ENCODE assay signal across 15 cellular contexts in genomic region chr19:38304352-38304865, GRCh38. TPM values are rescaled to one million over a fixed set of nuclear protein-coding genes. Genes with fewer than 3 reads are reported as not detected.
DNase-seq lines count a peak whose midpoint lies in the region; ATAC-seq, FAIRE-seq and TF ChIP-seq lines count a peak whose summit lies in the region.
"Had no signal": no experiment of that assay in that cellular context is flagged by ENCODE, and none has a peak within 500 bp of the region (broad histone marks: within the 10 kb centered on the region; RNA-seq: fewer than 3 reads in every experiment).

No MANE protein-coding gene starts in this region.

- DNase-seq in H1 (ENCODE audit: low read depth in 1 of 2, low spot score in 2 of 2) (peak in 1 of 2 experiments; percentile 64), left colon (peak in 1 of 2 donors; percentile 53), NCI-H345 (lab: John Stamatoyannopoulos, UW) (no peak), D341Med (ENCODE audit: low spot score) (no peak), testis (no peak), frontal cortex (ENCODE audit: low spot score in 2 of 2) (no peak)
- DNase-seq: NCI-H1417 treated with DMSO at 0.1 percent for 48 hours had no signal

- TF ChIP-seq CTCF in H1 (IDR thresholded peaks at IDR 0.05; ENCODE audit: control extremely low read depth in 1 of 3, insufficient read depth in 1 of 3, low read depth in 1 of 3, low read length in 3 of 3): no peak
- TF ChIP-seq CTCF in testis (IDR thresholded peaks at IDR 0.05): no peak

- H3K23me2 ChIP-seq in H1 (ENCODE audit: low read depth, low read length): 0 out of 2 replicates have a peak, but pooled peaks cover 4% of the 10 kb centered on the region

- H3K4me1 ChIP-seq in H1 (replicated peaks in 1 of 4; ENCODE audit: control insufficient read depth in 3 of 4, insufficient read depth in 4 of 4, low read length in 3 of 4) (peaks cover 2 to 14% (median 6%) of the 10 kb centered on the region in 4 experiments; a peak in 6 of 7 replicates), testis (no peaks in the 10 kb centered on the region)
- H3K4me1 ChIP-seq: BLaER1 had no signal

- H3K56ac ChIP-seq in H1 (replicated peaks; ENCODE audit: insufficient read length, low read depth, low read length): no peak overlapping the region

- H4K5ac ChIP-seq in H1 (ENCODE audit: insufficient read length, low read depth, low read length): no peak overlapping the region

- peaks cover 4 to 10% of the 10 kb centered on the region in 2 experiments for H4K20me1 ChIP-seq in H1 (replicated peaks in 1 of 2; ENCODE audit: control insufficient read depth in 1 of 2, insufficient read depth in 2 of 2, low read length in 2 of 2)
- H4K20me1 ChIP-seq: BLaER1 had no signal

- H3K36me3 ChIP-seq in H1 (ENCODE audit: control insufficient read depth in 2 of 4, insufficient read depth in 4 of 4, low read length in 3 of 4) (peaks cover 0 to 18% (median 9%) of the 10 kb centered on the region in 4 experiments; a peak in 5 of 8 replicates), testis (ENCODE audit: low read depth, missing control alignments) (no peaks in the 10 kb centered on the region)

- H3K9me3 Mint-ChIP-seq in stimulated activated memory B cell treated with anti-CD40 and anti-IgM and Interleukin-4, amounts not matched to agents 10 μg/mL and 1 μg/mL and 100 μg/mL, for 72 hours: no peaks in the 10 kb centered on the region
- H3K9me3 Mint-ChIP-seq: activated T-helper 1 cell treated with anti-CD3 and anti-CD28 coated beads, Interleukin-12 subunit alpha, Interleukin-12 subunit beta, Interleukin-2, Interleukin-4 antibody, amounts not matched to agents 30 ng/mL and 10 ng/mL and 1 ng/mL, durations not matched to agents 14 hours and 24 hours and 36 hours had no signal

- no peak overlapping the region; the same call in 1 of the 2 replicates for H2AFZ ChIP-seq in H1 (ENCODE audit: low read length)

- H3K79me2 ChIP-seq in H1 (ENCODE audit: control insufficient read depth in 1 of 2, insufficient read depth in 2 of 2, low read length in 2 of 2): no peaks in the 10 kb centered on the region

- intact Hi-C loops in left colon (cut with DNase I, micrococcal nuclease): no loop called here
- intact Hi-C loops in testis (cut with DNase I; ENCODE audit: low total_unique reads): no loop called here

- H4K91ac ChIP-seq in H1 (replicated peaks; ENCODE audit: insufficient read length, low read length): peak overlapping the region; percentile 68

- H3K36me3 Mint-ChIP-seq in stimulated activated memory B cell treated with anti-CD40 and anti-IgM and Interleukin-4, amounts not matched to agents 10 μg/mL and 1 μg/mL and 100 μg/mL, for 72 hours: peaks cover 46% of the 10 kb centered on the region

- H2BK120ac ChIP-seq in H1 (replicated peaks; ENCODE audit: low read depth, low read length): no peak overlapping the region

- peak overlapping the region; percentile 34; the same call in 1 of the 2 replicates for H3K18ac ChIP-seq in H1 (ENCODE audit: extremely low read depth, low read length)

- H3K4me3 Mint-ChIP-seq in stimulated activated memory B cell treated with anti-CD40 and anti-IgM and Interleukin-4, amounts not matched to agents 10 μg/mL and 1 μg/mL and 100 μg/mL, for 72 hours: no peak overlapping the region
- H3K4me3 Mint-ChIP-seq: activated T-helper 1 cell treated with anti-CD3 and anti-CD28 coated beads, Interleukin-12 subunit alpha, Interleukin-12 subunit beta, Interleukin-2, Interleukin-4 antibody, amounts not matched to agents 30 ng/mL and 10 ng/mL and 1 ng/mL, durations not matched to agents 14 hours and 24 hours and 36 hours had no signal

- H3K4me2 ChIP-seq in H1 (ENCODE audit: insufficient read depth in 1 of 2, low read depth in 2 of 2, low read length in 2 of 2): peak overlapping the region; percentile 82 to 90
- H3K4me2 ChIP-seq: BLaER1 had no signal

- H3K4me3 ChIP-seq in H1 (ENCODE audit: extremely low read depth in 1 of 4, insufficient read depth in 2 of 4, low read depth in 3 of 4, low read length in 4 of 4): peak overlapping the region; percentile 29 to 59 (median 50)
- H3K4me3 ChIP-seq in testis: peak overlapping the region in 1 of 2 donors; percentile 36
- H3K4me3 ChIP-seq: BLaER1, SK-N-MC had no signal

- peak overlapping the region; percentile 81 for H4K8ac ChIP-seq in H1 (ENCODE audit: extremely low read depth, insufficient read depth, low read length)

- H3K27me3 ChIP-seq in H1 (replicated peaks in 1 of 4; ENCODE audit: control insufficient read depth in 3 of 4, extremely low read depth in 1 of 4, insufficient read depth in 3 of 4, low read length in 3 of 4): no peaks in the 10 kb centered on the region; a peak in 2 of 7 replicates
- H3K27me3 ChIP-seq in testis: no peaks in the 10 kb centered on the region
- H3K27me3 ChIP-seq: BLaER1 had no signal

- H2BK20ac ChIP-seq in H1 (ENCODE audit: low read length): no peak overlapping the region

- TF ChIP-seq POLR2A in H1 (IDR thresholded peaks at IDR 0.05; ENCODE audit: control extremely low read depth in 1 of 2, low read depth in 2 of 2, low read length in 2 of 2): no peak
- no peak for TF ChIP-seq POLR2A in testis (IDR thresholded peaks at IDR 0.05)

- peak overlapping the region in 2 of 4 experiments; percentile 16 to 33; a peak in 3 of 7 replicates for H3K9ac ChIP-seq in H1 (replicated peaks in 1 of 4; ENCODE audit: extremely low read depth in 1 of 4, low read depth in 3 of 4, low read length in 3 of 4)
- H3K9ac ChIP-seq: BLaER1 had no signal

- peak; percentile 27 for ATAC-seq in left colon
- ATAC-seq in stimulated activated memory B cell treated with anti-CD40 and anti-IgM and Interleukin-4, amounts not matched to agents 10 μg/mL and 1 μg/mL and 100 μg/mL, for 72 hours: peak; percentile 18

- no peak overlapping the region for H2BK15ac ChIP-seq in H1 (ENCODE audit: low read length)

- no peak overlapping the region for H3K14ac ChIP-seq in H1 (ENCODE audit: insufficient read length)

- H3K9me3 ChIP-seq in H1 (ENCODE audit: insufficient read depth in 2 of 2, low read depth in 1 of 2, low read length in 1 of 2): no peaks in the 10 kb centered on the region
- H3K9me3 ChIP-seq in testis: no peaks in the 10 kb centered on the region
- H3K9me3 ChIP-seq: BLaER1 had no signal

- TF ChIP-seq RAD21 in Ishikawa (IDR thresholded peaks at IDR 0.05; ENCODE audit: low read depth) (no peak), H1 (IDR thresholded peaks at IDR 0.05 in 1 of 2, conservative IDR thresholded peaks at IDR 0.05 in 1 of 2; ENCODE audit: low read depth in 2 of 2, low read length in 2 of 2) (no peak)

- H3K23ac ChIP-seq in H1 (ENCODE audit: insufficient read length): no peak overlapping the region

- peak overlapping the region; percentile 90 for H2BK5ac ChIP-seq in H1 (ENCODE audit: low read depth, low read length)

- H3K27ac Mint-ChIP-seq in stimulated activated memory B cell treated with anti-CD40 and anti-IgM and Interleukin-4, amounts not matched to agents 10 μg/mL and 1 μg/mL and 100 μg/mL, for 72 hours: no peak overlapping the region
- H3K27ac Mint-ChIP-seq: activated T-helper 1 cell treated with anti-CD3 and anti-CD28 coated beads, Interleukin-12 subunit alpha, Interleukin-12 subunit beta, Interleukin-2, Interleukin-4 antibody, amounts not matched to agents 30 ng/mL and 10 ng/mL and 1 ng/mL, durations not matched to agents 14 hours and 24 hours and 36 hours had no signal

- no peak overlapping the region for H3K4ac ChIP-seq in H1 (replicated peaks; ENCODE audit: insufficient read length, low read depth, low read length)

- CTCF ChIA-PET in H1 (lab: Charles Lee; ENCODE audit: partially characterized antibody): interaction anchor here (0.8 to 2.8 kb wide), 14 partner anchors 9 to 169 kb away, joined by 3 to 13 read pairs (median 4); partner anchors contain the start of genes CATSPERG and KCNK6

- H3K27ac ChIP-seq in H1 (ENCODE audit: low read depth, low read length) (0 out of 2 replicates have a peak overlapping the region, but pooled peaks have one; percentile 37), testis (no peak overlapping the region)
- H3K27ac ChIP-seq: BLaER1, SK-N-MC had no signal

- peak overlapping the region; percentile 77; the same call in 1 of the 2 replicates for H2BK12ac ChIP-seq in H1 (ENCODE audit: low read depth, low read length)

- 8% methylated on average over 23 of the region's 27 CpGs; no CpG with 5 or more reads in 1 of the 2 experiments for WGBS in H1 (ENCODE audit: extremely low coverage in 1 of 2, insufficient coverage in 1 of 2, insufficient read length in 1 of 2, insufficient replicate concordance in 2 of 2, low coverage in 1 of 2, low lambda C conversion rate in 2 of 2, missing lambda C conversion rate in 1 of 2), 2 experiments
- 68 to 71% methylated on average over 9 to 17 of the region's 27 CpGs for WGBS in testis, 2 donors

- TF ChIP-seq EP300 in Ishikawa (IDR thresholded peaks at IDR 0.05; ENCODE audit: borderline replicate concordance) (no peak), H1 (IDR thresholded peaks at IDR 0.05; ENCODE audit: borderline replicate concordance in 1 of 2, low read depth in 2 of 2, low read length in 2 of 2) (no peak)

- FAIRE-seq in H1 (lab: Jason Lieb, UNC) (no peak), frontal cortex (lab: Jason Lieb, UNC) (no peak)
- FAIRE-seq: islet of Langerhans had no signal

- POLR2A ChIA-PET in H1 (lab: Charles Lee; ENCODE audit: partially characterized antibody): interaction anchor here (0.6 to 5.0 kb wide), 19 partner anchors 10 to 96 kb away, joined by 3 to 34 read pairs (median 4); partner anchors contain the start of genes CATSPERG, GGN, KCNK6 and PPP1R14A

- H3K79me1 ChIP-seq in H1 (ENCODE audit: low read depth, low read length): no peaks in the 10 kb centered on the region; the same call in 1 of the 2 replicates

- peaks cover 10% of the 10 kb centered on the region for H3K4me1 Mint-ChIP-seq in stimulated activated memory B cell treated with anti-CD40 and anti-IgM and Interleukin-4, amounts not matched to agents 10 μg/mL and 1 μg/mL and 100 μg/mL, for 72 hours

- no peak overlapping the region for H2AK5ac ChIP-seq in H1 (ENCODE audit: low read depth, low read length)

- no peaks in the 10 kb centered on the region for H3K27me3 Mint-ChIP-seq in stimulated activated memory B cell treated with anti-CD40 and anti-IgM and Interleukin-4, amounts not matched to agents 10 μg/mL and 1 μg/mL and 100 μg/mL, for 72 hours

RNA-seq across cellular contexts. Expression of gene C19orf33, which starts 0.4 kb away (rescaled TPM):
- total RNA-seq in H1 (2021; fragmentation: NEBNext Ultra II Directional; extraction: Animal tissue kit (Norgen Biotek cat#: 25700)): 4.4 and 6.0 TPM in 2 replicates
- polyA plus RNA-seq in H1 (2011; rRNA removed) (36.0 and 44.3 TPM in 2 replicates), testis (ENCODE audit: insufficient read depth, low read depth, low replicate concordance) (7.9 TPM)
- polyA plus RNA-seq in H1 (2011; cell fraction: cytosol; rRNA removed): 32.9 TPM
- polyA plus RNA-seq in H1 (2011; cell fraction: nucleus; rRNA removed): 24.1 TPM
- polyA plus RNA-seq in H1 (2012, experiment 1 of 2): 11.6 to 31.5 TPM (median 25.3 TPM) in 4 replicates
- polyA plus RNA-seq in H1 (2012, experiment 2 of 2): 16.5 TPM
- 14.7 TPM for polyA plus RNA-seq in H1 (2013, experiment 1 of 2)
- polyA plus RNA-seq in H1 (2013, experiment 2 of 2): 15.8 TPM
- polyA minus RNA-seq in H1 (2011; rRNA and poly(A)+ RNA removed): 0.82 and 2.2 TPM in 2 replicates
- 4.8 TPM for polyA minus RNA-seq in H1 (2011; cell fraction: cytosol; rRNA and poly(A)+ RNA removed)
- 7.6 TPM for polyA minus RNA-seq in H1 (2011; cell fraction: nucleus; rRNA and poly(A)+ RNA removed)
- total RNA-seq in left colon (100 to 1,000 TPM; 276 to 333 TPM), testis (1 to 10 TPM; 1.1 to 1.7 TPM), frontal cortex (0.82 TPM)
- total RNA-seq: activated T-helper 1 cell treated with anti-CD3 and anti-CD28 coated beads, Interleukin-12 subunit alpha, Interleukin-12 subunit beta, Interleukin-2, Interleukin-4 antibody, amounts not matched to agents 30 ng/mL and 10 ng/mL and 1 ng/mL, durations not matched to agents 14 hours and 24 hours and 36 hours; G401 had no signal
- polyA plus RNA-seq: neural cell had no signal

RNA-seq across cellular contexts. Expression of gene YIF1B, which starts 11.3 kb away (rescaled TPM):
- 89.6 and 94.3 TPM in 2 replicates for total RNA-seq in H1 (2021; fragmentation: NEBNext Ultra II Directional; extraction: Animal tissue kit (Norgen Biotek cat#: 25700))
- polyA plus RNA-seq in H1 (2011; rRNA removed) (305 and 441 TPM in 2 replicates), testis (ENCODE audit: insufficient read depth, low read depth, low replicate concordance) (52.1 TPM)
- polyA plus RNA-seq in H1 (2011; cell fraction: cytosol; rRNA removed): 247 TPM
- 210 TPM for polyA plus RNA-seq in H1 (2011; cell fraction: nucleus; rRNA removed)
- polyA plus RNA-seq in H1 (2012, experiment 1 of 2): 79.2 to 125 TPM (median 115 TPM) in 4 replicates
- 162 TPM for polyA plus RNA-seq in H1 (2012, experiment 2 of 2)
- polyA plus RNA-seq in H1 (2013, experiment 1 of 2): 131 TPM
- 143 TPM for polyA plus RNA-seq in H1 (2013, experiment 2 of 2)
- 72.3 and 89.1 TPM in 2 replicates for polyA minus RNA-seq in H1 (2011; rRNA and poly(A)+ RNA removed)
- 69.9 TPM for polyA minus RNA-seq in H1 (2011; cell fraction: cytosol; rRNA and poly(A)+ RNA removed)
- 41.8 TPM for polyA minus RNA-seq in H1 (2011; cell fraction: nucleus; rRNA and poly(A)+ RNA removed)
- total RNA-seq in left colon (10 to 100 TPM; 24.1 to 27.6 TPM), testis (10 to 100 TPM; 63.5 to 63.7 TPM), frontal cortex (32.6 TPM)

RNA-seq across cellular contexts. Expression of gene KCNK6, which starts 15.2 kb away (rescaled TPM):
- 13.3 and 14.1 TPM in 2 replicates for total RNA-seq in H1 (2021; fragmentation: NEBNext Ultra II Directional; extraction: Animal tissue kit (Norgen Biotek cat#: 25700))
- polyA plus RNA-seq in H1 (2011; rRNA removed) (10.6 TPM in 2 replicates), testis (ENCODE audit: insufficient read depth, low read depth, low replicate concordance) (3.4 TPM)
- polyA plus RNA-seq in H1 (2011; cell fraction: cytosol; rRNA removed): 10.2 TPM
- polyA plus RNA-seq in H1 (2011; cell fraction: nucleus; rRNA removed): 16.6 TPM
- polyA plus RNA-seq in H1 (2012, experiment 1 of 2): 12.4 to 15.5 TPM (median 13.6 TPM) in 4 replicates
- 6.3 TPM for polyA plus RNA-seq in H1 (2012, experiment 2 of 2)
- polyA plus RNA-seq in H1 (2013, experiment 1 of 2): 17.4 TPM
- 18.2 TPM for polyA plus RNA-seq in H1 (2013, experiment 2 of 2)
- 7.4 and 8.1 TPM in 2 replicates for polyA minus RNA-seq in H1 (2011; rRNA and poly(A)+ RNA removed)
- 6.5 TPM for polyA minus RNA-seq in H1 (2011; cell fraction: cytosol; rRNA and poly(A)+ RNA removed)
- polyA minus RNA-seq in H1 (2011; cell fraction: nucleus; rRNA and poly(A)+ RNA removed): 11.0 TPM
- total RNA-seq in left colon (10 to 100 TPM; 27.2 to 32.7 TPM), testis (1 to 10 TPM; 2.3 to 3.5 TPM), frontal cortex (0.41 TPM)
- polyA plus RNA-seq: neural cell had no signal

RNA-seq across cellular contexts. Expression of gene CATSPERG, which starts 31.2 kb away (rescaled TPM):
- 2.8 and 3.1 TPM in 2 replicates for total RNA-seq in H1 (2021; fragmentation: NEBNext Ultra II Directional; extraction: Animal tissue kit (Norgen Biotek cat#: 25700))
- 1.4 and 2.6 TPM in 2 replicates for polyA plus RNA-seq in H1 (2011; rRNA removed)
- polyA plus RNA-seq in H1 (2011; cell fraction: cytosol; rRNA removed): 1.9 TPM
- polyA plus RNA-seq in H1 (2011; cell fraction: nucleus; rRNA removed): 5.8 TPM
- polyA plus RNA-seq in H1 (2012, experiment 1 of 2): 0.83 to 2.1 TPM (median 1.4 TPM) in 4 replicates
- polyA plus RNA-seq in H1 (2012, experiment 2 of 2): 0.98 TPM
- polyA plus RNA-seq in H1 (2013, experiment 1 of 2): 0.79 TPM
- polyA plus RNA-seq in H1 (2013, experiment 2 of 2): 0.68 TPM
- 3.8 and 4.3 TPM in 2 replicates for polyA minus RNA-seq in H1 (2011; rRNA and poly(A)+ RNA removed)
- polyA minus RNA-seq in H1 (2011; cell fraction: cytosol; rRNA and poly(A)+ RNA removed): 1.5 TPM
- 8.6 TPM for polyA minus RNA-seq in H1 (2011; cell fraction: nucleus; rRNA and poly(A)+ RNA removed)
- 1 to 10 TPM; 6.7 to 8.5 TPM for total RNA-seq in left colon
- total RNA-seq in testis: 10 to 100 TPM; 56.3 to 84.0 TPM
- polyA plus RNA-seq in testis (ENCODE audit: insufficient read depth, low read depth, low replicate concordance): 141 TPM
- total RNA-seq in frontal cortex: 4.9 TPM

RNA-seq across cellular contexts. Expression of gene SPINT2, which starts 40.0 kb away (rescaled TPM):
- total RNA-seq in H1 (2021; fragmentation: NEBNext Ultra II Directional; extraction: Animal tissue kit (Norgen Biotek cat#: 25700)): 296 and 303 TPM in 2 replicates
- polyA plus RNA-seq in H1 (2011; rRNA removed) (294 and 376 TPM in 2 replicates), testis (ENCODE audit: insufficient read depth, low read depth, low replicate concordance) (480 TPM)
- 293 TPM for polyA plus RNA-seq in H1 (2011; cell fraction: cytosol; rRNA removed)
- polyA plus RNA-seq in H1 (2011; cell fraction: nucleus; rRNA removed): 296 TPM
- polyA plus RNA-seq in H1 (2012, experiment 1 of 2): 239 to 303 TPM (median 281 TPM) in 4 replicates
- 299 TPM for polyA plus RNA-seq in H1 (2012, experiment 2 of 2)
- 265 TPM for polyA plus RNA-seq in H1 (2013, experiment 1 of 2)
- 292 TPM for polyA plus RNA-seq in H1 (2013, experiment 2 of 2)
- 139 and 147 TPM in 2 replicates for polyA minus RNA-seq in H1 (2011; rRNA and poly(A)+ RNA removed)
- 139 TPM for polyA minus RNA-seq in H1 (2011; cell fraction: cytosol; rRNA and poly(A)+ RNA removed)
- polyA minus RNA-seq in H1 (2011; cell fraction: nucleus; rRNA and poly(A)+ RNA removed): 76.6 TPM
- total RNA-seq in left colon (100 to 1,000 TPM; 852 to 964 TPM), testis (100 to 1,000 TPM; 372 to 389 TPM), frontal cortex (104 TPM)

Comparison
In these comparisons a context has a peak if more than half of its experiments do, and no peak if none do; other contexts are left out.
1. RNA of gene C19orf33, which starts 0.4 kb away (total RNA-seq): 276 to 333 TPM in left colon; 4.4 to 6.0 TPM in H1, 1.1 to 1.7 TPM in testis and 0.82 TPM in frontal cortex (single experiment); every median in the first group is over 10 times any median in the second.